ENCODE assay signal across 20 cellular contexts in the genomic region with DNA sequence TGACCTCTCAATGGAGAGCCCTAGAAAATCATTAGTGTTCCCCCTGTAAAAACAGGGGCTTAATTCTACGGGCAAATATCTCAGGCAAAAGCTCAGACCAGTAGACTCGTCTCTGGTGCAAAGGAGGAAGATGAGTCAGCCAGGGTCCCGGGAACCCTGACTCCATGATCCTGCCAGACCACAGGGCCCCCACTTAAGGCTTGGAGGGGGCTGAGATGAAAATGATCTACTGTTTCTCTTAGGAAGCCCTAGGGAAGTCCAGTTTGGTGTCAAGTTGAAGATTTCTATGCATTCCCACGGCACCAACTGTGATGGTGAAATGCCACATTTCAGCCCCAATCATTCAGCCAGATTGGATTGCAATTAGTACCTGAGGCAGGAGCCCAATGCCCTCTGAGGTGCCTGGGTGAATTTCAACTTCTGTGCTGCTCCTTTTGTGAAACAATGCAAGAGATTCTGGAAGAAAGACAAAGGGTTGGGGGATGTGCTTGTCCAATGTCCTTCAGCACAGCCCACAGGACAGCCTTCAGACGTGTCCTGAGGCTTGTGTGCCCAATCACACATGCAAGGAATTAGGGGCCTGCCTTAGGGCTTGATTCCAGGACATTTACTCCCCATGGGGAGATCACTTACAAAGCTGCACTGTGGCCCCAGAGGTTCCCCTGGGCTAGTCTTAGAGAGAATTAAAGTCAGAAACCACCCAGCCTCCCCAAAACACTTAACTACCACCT. TPM values are rescaled to one million over a fixed set of nuclear protein-coding genes. Genes with fewer than 3 reads are reported as not detected.
DNase-seq lines count a peak whose midpoint lies in the region; ATAC-seq, FAIRE-seq and TF ChIP-seq lines count a peak whose summit lies in the region.
"Had no signal": no experiment of that assay in that cellular context is flagged by ENCODE, and none has a peak within 500 bp of the region (broad histone marks: within the 10 kb centered on the region; RNA-seq: fewer than 3 reads in every experiment).

No MANE protein-coding gene starts in this region.

- BruUV-seq in K562 (replicated peaks; lab: Mats Ljungman, UMichigan), result no TSS peak

- H3K9me1 ChIP-seq in K562 (ENCODE audit: control insufficient read depth, insufficient read depth, low read length), result no peaks in the 10 kb centered on the region

- CTCF ChIA-PET in K562 (lab: Yijun Ruan, JAX; ENCODE audit: low intra/inter-chr PET ratio), result interaction anchor here (4.2 to 6.1 kb wide), 2 partner anchors 148 to 237 kb away, joined by 33 to 138 read pairs; no protein-coding TSS in a partner anchor
- CTCF ChIA-PET in activated CD4-positive, alpha-beta T cell treated with anti-CD3 and anti-CD28 coated beads for 36 hours (lab: Charles Lee), result interaction anchor here (0.8 to 6.0 kb wide), 5 partner anchors 26 to 234 kb away, joined by 3 to 68 read pairs (median 5); no protein-coding TSS in a partner anchor

- H3K27me3 Mint-ChIP-seq in HFFc6 (ENCODE audit: insufficient read depth), result no peaks in the 10 kb centered on the region; the same call in none of the 2 replicates
- no peaks in the 10 kb centered on the region for H3K27me3 Mint-ChIP-seq in activated CD4-positive, alpha-beta T cell treated with anti-CD3 and anti-CD28 coated beads for 36 hours
- H3K27me3 Mint-ChIP-seq: activated CD8-positive, alpha-beta T cell treated with anti-CD3 and anti-CD28 coated beads for 36 hours had no signal

- H3K4me1 Mint-ChIP-seq in HFFc6 (ENCODE audit: low read depth), result peaks cover 96% of the 10 kb centered on the region
- H3K4me1 Mint-ChIP-seq in activated CD4-positive, alpha-beta T cell treated with anti-CD3 and anti-CD28 coated beads for 36 hours, result peaks cover 3% of the 10 kb centered on the region
- H3K4me1 Mint-ChIP-seq: central memory CD8-positive, alpha-beta T cell had no signal

- no peaks in the 10 kb centered on the region for H3K9me3 Mint-ChIP-seq in HFFc6
- H3K9me3 Mint-ChIP-seq in activated CD4-positive, alpha-beta T cell treated with anti-CD3 and anti-CD28 coated beads for 36 hours (ENCODE audit: low read depth), result no peaks in the 10 kb centered on the region
- H3K9me3 Mint-ChIP-seq: activated CD8-positive, alpha-beta T cell treated with anti-CD3 and anti-CD28 coated beads for 36 hours; CD14-positive monocyte; central memory CD8-positive, alpha-beta T cell; stimulated activated effector memory CD8-positive, alpha-beta T cell treated with anti-CD3 and anti-CD28 coated beads, Interleukin-12 subunit alpha, Interleukin-12 subunit beta, amount 100 ng/mL, for 72 hours had no signal

- no peak for TF ChIP-seq EP300 in K562 (IDR thresholded peaks at IDR 0.05; ENCODE audit: low read length)

- H3K4me1 ChIP-seq in K562 (replicated peaks in 1 of 2; ENCODE audit: control insufficient read depth in 2 of 2, insufficient read depth in 2 of 2, low read length in 2 of 2) (peaks cover 12 to 39% of the 10 kb centered on the region in 2 experiments), uterus (no peaks in the 10 kb centered on the region)

- TF ChIP-seq RAD21 in K562 (CRISPR knock-in tag; conservative IDR thresholded peaks at IDR 0.05 in 1 of 2, IDR thresholded peaks at IDR 0.05 in 1 of 2), result no peak

- H3K9ac ChIP-seq in K562 (ENCODE audit: insufficient read depth in 1 of 2, low read depth in 2 of 2, low read length in 2 of 2), result no peak overlapping the region

- peak overlapping the region; percentile 82 for H3K27ac Mint-ChIP-seq in HFFc6
- no peak overlapping the region for H3K27ac Mint-ChIP-seq in activated CD4-positive, alpha-beta T cell treated with anti-CD3 and anti-CD28 coated beads for 36 hours
- H3K27ac Mint-ChIP-seq: activated CD8-positive, alpha-beta T cell treated with anti-CD3 and anti-CD28 coated beads for 36 hours; stimulated activated effector memory CD8-positive, alpha-beta T cell treated with anti-CD3 and anti-CD28 coated beads, Interleukin-12 subunit alpha, Interleukin-12 subunit beta, amount 100 ng/mL, for 72 hours had no signal

- no peaks in the 10 kb centered on the region for H3K79me2 ChIP-seq in K562 (ENCODE audit: control insufficient read depth, insufficient read depth, low read length)

- H4K20me1 ChIP-seq in K562 (replicated peaks; ENCODE audit: control insufficient read depth, insufficient read depth, low read length), result no peaks in the 10 kb centered on the region

- H2AFZ ChIP-seq in K562 (ENCODE audit: low read depth, low read length), result no peak overlapping the region
- H2AFZ ChIP-seq: PC-9 had no signal

- H3K9me3 ChIP-seq in K562 (replicated peaks; ENCODE audit: control insufficient read depth, insufficient read depth, low read depth, low read length) (no peaks in the 10 kb centered on the region), uterus (no peaks in the 10 kb centered on the region)
- H3K9me3 ChIP-seq: neutrophil, tibial nerve had no signal

- no peak overlapping the region for H3K4me3 ChIP-seq in K562
- H3K4me3 ChIP-seq in skin epidermis, result no peak overlapping the region
- H3K4me3 ChIP-seq in uterus, result no peak overlapping the region
- H3K4me3 ChIP-seq: PC-9, tibial nerve had no signal

- no peak for FAIRE-seq in K562 (lab: Jason Lieb, UNC)
- FAIRE-seq: small intestine had no signal

- WGBS in K562 (ENCODE audit: insufficient coverage, low coverage, missing lambda C conversion rate), result 31% methylated on average over 5 of the region's 5 CpGs

- TF ChIP-seq POLR2A in K562 (conservative IDR thresholded peaks at IDR 0.05), result no peak
- TF ChIP-seq POLR2A in uterus (IDR thresholded peaks at IDR 0.05), result no peak

- TF ChIP-seq CTCF in HFFc6 (IDR thresholded peaks at IDR 0.05), result no peak
- no peak for TF ChIP-seq CTCF in K562 (IDR thresholded peaks at IDR 0.05 in 2 of 3, conservative IDR thresholded peaks at IDR 0.05 in 1 of 3; ENCODE audit: insufficient read depth in 2 of 3, low read depth in 1 of 3, low read length in 3 of 3)
- TF ChIP-seq CTCF in uterus (IDR thresholded peaks at IDR 0.05), result no peak

- H3K4me3 Mint-ChIP-seq in HFFc6, result peak overlapping the region; percentile 38; the same call in 1 of the 2 replicates
- H3K4me3 Mint-ChIP-seq in activated CD4-positive, alpha-beta T cell treated with anti-CD3 and anti-CD28 coated beads for 36 hours, result no peak overlapping the region
- H3K4me3 Mint-ChIP-seq: activated CD8-positive, alpha-beta T cell treated with anti-CD3 and anti-CD28 coated beads for 36 hours; CD14-positive monocyte; central memory CD8-positive, alpha-beta T cell; stimulated activated effector memory CD8-positive, alpha-beta T cell treated with anti-CD3 and anti-CD28 coated beads, Interleukin-12 subunit alpha, Interleukin-12 subunit beta, amount 100 ng/mL, for 72 hours had no signal

- H3K36me3 ChIP-seq in K562 (ENCODE audit: control insufficient read depth, insufficient read depth, low read length) (no peaks in the 10 kb centered on the region), uterus (no peaks in the 10 kb centered on the region)
- H3K36me3 ChIP-seq: neutrophil, tibial nerve had no signal

- in situ Hi-C loops in K562 (cut with MboI), result loop anchor here (5.0 kb wide), 2 partner anchors 225 to 250 kb away; no protein-coding TSS in a partner anchor

- no peaks in the 10 kb centered on the region for H3K27me3 ChIP-seq in K562 (ENCODE audit: control insufficient read depth in 2 of 2, insufficient read depth in 2 of 2, low read length in 2 of 2)
- no peaks in the 10 kb centered on the region for H3K27me3 ChIP-seq in uterus
- H3K27me3 ChIP-seq: neutrophil, tibial nerve had no signal

- intact Hi-C loops in K562 (cut with micrococcal nuclease) (no loop called here), uterus (cut with DNase I; ENCODE audit: low total_unique reads) (loop anchor here (10.0 kb wide), 1 partner anchor 238 kb away; no protein-coding TSS in a partner anchor)
- intact Hi-C loops in activated CD4-positive, alpha-beta T cell treated with anti-CD3 and anti-CD28 coated beads for 36 hours (cut with DNase I, micrococcal nuclease), result no loop called here

- no peak for ATAC-seq in K562
- ATAC-seq in activated CD4-positive, alpha-beta T cell treated with anti-CD3 and anti-CD28 coated beads for 36 hours, result no peak
- ATAC-seq: activated CD8-positive, alpha-beta T cell treated with anti-CD3 and anti-CD28 coated beads for 36 hours; stimulated activated effector memory CD8-positive, alpha-beta T cell treated with anti-CD3 and anti-CD28 coated beads, Interleukin-12 subunit alpha, Interleukin-12 subunit beta, amount 100 ng/mL, for 72 hours had no signal

- H3K36me3 Mint-ChIP-seq in HFFc6 (ENCODE audit: low read depth), result peaks cover 14% of the 10 kb centered on the region
- no peaks in the 10 kb centered on the region for H3K36me3 Mint-ChIP-seq in activated CD4-positive, alpha-beta T cell treated with anti-CD3 and anti-CD28 coated beads for 36 hours (ENCODE audit: low read depth)
- H3K36me3 Mint-ChIP-seq: CD14-positive monocyte; stimulated activated effector memory CD8-positive, alpha-beta T cell treated with anti-CD3 and anti-CD28 coated beads, Interleukin-12 subunit alpha, Interleukin-12 subunit beta, amount 100 ng/mL, for 72 hours had no signal

- no peak overlapping the region for H3K4me2 ChIP-seq in K562 (ENCODE audit: insufficient read depth, low read length)
- H3K4me2 ChIP-seq: PC-9 had no signal

- POLR2A ChIA-PET in K562 (lab: Yijun Ruan, JAX), result interaction anchor here (0.7 to 1.5 kb wide), 5 partner anchors 8 to 153 kb away, joined by 3 to 6 read pairs (median 3); no protein-coding TSS in a partner anchor
- POLR2A ChIA-PET in activated CD4-positive, alpha-beta T cell treated with anti-CD3 and anti-CD28 coated beads for 36 hours (lab: Charles Lee), result no interaction called here

- DNase-seq in HFFc6, result peak; percentile 40
- no peak for DNase-seq in K562 (ENCODE audit: extremely low read depth in 1 of 4, low spot score in 3 of 4)
- peak; percentile 64 for DNase-seq in glomerular visceral epithelial cell (ENCODE audit: extremely low spot score)
- DNase-seq in NCI-H446 (lab: John Stamatoyannopoulos, UW), result no peak
- DNase-seq in activated CD4-positive, alpha-beta T cell treated with anti-CD3 and anti-CD28 coated beads for 36 hours, result no peak
- DNase-seq in uterus, result no peak
- no peak for DNase-seq in substantia nigra (lab: John Stamatoyannopoulos, UW)
- DNase-seq: activated CD8-positive, alpha-beta T cell treated with anti-CD3 and anti-CD28 coated beads for 36 hours; islet precursor cell; midbrain; NCI-H2107; NCI-H82; PC-9; small intestine had no signal

- no peak overlapping the region for H3K27ac ChIP-seq in K562 (ENCODE audit: extremely low read depth, low read depth, low read length)
- peak overlapping the region in 15 of 21 experiments; percentile 1 to 78 (median 38) for H3K27ac ChIP-seq in skin epidermis
- H3K27ac ChIP-seq in uterus, result no peak overlapping the region
- H3K27ac ChIP-seq in substantia nigra (ENCODE audit: low read depth, low read length, poor library complexity, severe bottlenecking), result no peak overlapping the region
- H3K27ac ChIP-seq: neutrophil, PC-9 had no signal

RNA-seq across cellular contexts. Expression of a gene that starts 18.1 kb away (rescaled TPM):
- total RNA-seq in HFFc6 (2021; fragmentation: NEBNext Ultra II Directional; extraction: Animal tissue kit (Norgen Biotek cat#: 25700)), result 10 to 100 TPM; 72.9 to 88.0 (median 78.4) TPM
- total RNA-seq in K562 (2011; cell fraction: chromatin; rRNA removed; ENCODE audit: low replicate concordance), result 12.5 and 15.1 TPM in 2 replicates
- 5.0 and 6.2 TPM in 2 replicates for total RNA-seq in K562 (2011; cell fraction: nucleolus; rRNA removed)
- 10.3 and 12.7 TPM in 2 replicates for total RNA-seq in K562 (2011; cell fraction: nucleoplasm; rRNA removed)
- 4.5 and 4.9 TPM in 2 replicates for total RNA-seq in K562 (2014; rRNA removed)
- total RNA-seq in K562 (2014; rRNA removed; fragmentation: Illumina TruSeq; extraction: Trizol), result 3.2 and 3.7 TPM in 2 replicates
- total RNA-seq in K562 (2015; rRNA removed; fragmentation: Illumina TruSeq; extraction: Trizol), result 2.9 and 3.3 TPM in 2 replicates
- total RNA-seq in K562 (2021), result 15.4 and 16.8 TPM in 2 replicates
- 0.91 TPM in 2 replicates for polyA plus RNA-seq in K562 (2011; rRNA removed)
- polyA plus RNA-seq in K562 (2011; cell fraction: cytosol; rRNA removed), result 0.63 and 0.92 TPM in 2 replicates
- polyA plus RNA-seq in K562 (2011; cell fraction: nucleus; rRNA removed), result 2.0 and 4.7 TPM in 2 replicates
- polyA plus RNA-seq in K562 (2012), result 16.3 and 25.4 TPM in 2 replicates
- polyA plus RNA-seq in K562 (2014; fragmentation: Illumina TruSeq; extraction: Trizol), result 10.7 and 13.2 TPM in 2 replicates
- polyA plus RNA-seq in K562 (2014; fragmentation: Nextera tagmentation; extraction: Ambion mirVana), result 1 to 10 TPM; 1.8 to 2.1 TPM
- 4.2 and 5.6 TPM in 2 replicates for polyA plus RNA-seq in K562 (2014; rRNA removed)
- polyA minus RNA-seq in K562 (2011; rRNA and poly(A)+ RNA removed), result 1.5 and 1.9 TPM in 2 replicates
- polyA minus RNA-seq in K562 (2011; cell fraction: cytosol; rRNA and poly(A)+ RNA removed), result 3.9 and 4.1 TPM in 2 replicates
- polyA minus RNA-seq in K562 (2011; cell fraction: nucleus; rRNA and poly(A)+ RNA removed), result 2.9 and 3.0 TPM in 2 replicates
- 1 to 10 TPM; 1.9 to 2.6 TPM for total RNA-seq in activated CD4-positive, alpha-beta T cell treated with anti-CD3 and anti-CD28 coated beads for 36 hours
- 10 to 100 TPM; 25.1 to 86.1 (median 58.5) TPM for total RNA-seq in uterus

RNA-seq across cellular contexts. Expression of a gene that starts 50.1 kb away (rescaled TPM):
- total RNA-seq in HFFc6 (2021; fragmentation: NEBNext Ultra II Directional; extraction: Animal tissue kit (Norgen Biotek cat#: 25700)), result 100 to 1,000 TPM; 540 to 614 (median 577) TPM
- total RNA-seq in K562 (2011; cell fraction: chromatin; rRNA removed; ENCODE audit: low replicate concordance), result 6.5 and 10.3 TPM in 2 replicates
- 7.0 and 7.5 TPM in 2 replicates for total RNA-seq in K562 (2011; cell fraction: nucleolus; rRNA removed)
- 7.3 and 8.9 TPM in 2 replicates for total RNA-seq in K562 (2011; cell fraction: nucleoplasm; rRNA removed)
- total RNA-seq in K562 (2014; rRNA removed) (23.7 and 30.8 TPM in 2 replicates), K562 (2014; rRNA removed; fragmentation: Illumina TruSeq; extraction: Trizol) (19.6 and 22.6 TPM in 2 replicates), K562 (2015; rRNA removed; fragmentation: Illumina TruSeq; extraction: Trizol) (28.3 and 30.3 TPM in 2 replicates), K562 (2021) (25.7 and 28.2 TPM in 2 replicates), uterus (1,000 to 10,000 TPM in 3 of 4 donors, 100 to 1,000 TPM in 1; 913 to 2,516 (median 1,349) TPM)
- polyA plus RNA-seq in K562 (2011; rRNA removed) (21.3 and 23.7 TPM in 2 replicates), K562 (2014; fragmentation: Illumina TruSeq; extraction: Trizol) (34.6 and 39.4 TPM in 2 replicates), K562 (2014; fragmentation: Nextera tagmentation; extraction: Ambion mirVana) (10 to 100 TPM in 1 of 2 experiments, 1 to 10 TPM in 1; 6.8 to 11.0 TPM), K562 (2014; rRNA removed) (24.9 and 32.1 TPM in 2 replicates)
- 29.2 and 43.4 TPM in 2 replicates for polyA plus RNA-seq in K562 (2011; cell fraction: cytosol; rRNA removed)
- polyA plus RNA-seq in K562 (2011; cell fraction: nucleus; rRNA removed), result 14.3 and 20.0 TPM in 2 replicates
- polyA plus RNA-seq in K562 (2012), result 39.0 and 47.5 TPM in 2 replicates
- 14.3 and 19.7 TPM in 2 replicates for polyA minus RNA-seq in K562 (2011; rRNA and poly(A)+ RNA removed)
- polyA minus RNA-seq in K562 (2011; cell fraction: cytosol; rRNA and poly(A)+ RNA removed), result 12.0 and 16.7 TPM in 2 replicates
- polyA minus RNA-seq in K562 (2011; cell fraction: nucleus; rRNA and poly(A)+ RNA removed), result 7.7 and 8.8 TPM in 2 replicates
- 10 to 100 TPM; 49.2 to 50.7 TPM for total RNA-seq in activated CD4-positive, alpha-beta T cell treated with anti-CD3 and anti-CD28 coated beads for 36 hours

Comparison
In these comparisons a context has a peak if more than half of its experiments do, and no peak if none do; other contexts are left out.
1. DNase-seq: peak in HFFc6 (single experiment) and glomerular visceral epithelial cell (single experiment); none in K562 (0 of 4), NCI-H446 (0 of 2), activated CD4-positive, alpha-beta T cell treated with anti-CD3 and anti-CD28 coated beads for 36 hours (single experiment), uterus (0 of 2) and substantia nigra (0 of 49).
2. H3K27ac ChIP-seq: peak in skin epidermis (15 of 21); none in K562 (single experiment), uterus (0 of 2) and substantia nigra (single experiment).
3. RNA of a gene that starts 50.1 kb away (total RNA-seq): 913 to 2,516 TPM in uterus and 540 to 614 TPM in HFFc6; 49.2 to 50.7 TPM in activated CD4-positive, alpha-beta T cell treated with anti-CD3 and anti-CD28 coated beads for 36 hours and 6.5 to 30.8 TPM in K562; every median in the first group is over 10 times any median in the second.